In genomic region chr4:29805245-29805644, GRCh38 we compare ENCODE assay signal across 16 cellular contexts.
DNase-seq lines count a peak whose midpoint lies in the region; ATAC-seq and TF ChIP-seq lines count a peak whose summit lies in the region.
"Had no signal": no experiment of that assay in that cellular context is flagged by ENCODE, and none has a peak within 500 bp of the region (broad histone marks: within the 10 kb centered on the region; RNA-seq: fewer than 3 reads in every experiment).

No MANE protein-coding gene starts in this region.

- peak; percentile 49; the same call in 1 of the 2 replicates for TF ChIP-seq CTCF in Panc1 (IDR thresholded peaks at IDR 0.05)
- TF ChIP-seq CTCF in CD14-positive monocyte (IDR thresholded peaks at IDR 0.05): no peak
- no peak for TF ChIP-seq CTCF in foreskin fibroblast (IDR thresholded peaks at IDR 0.05; ENCODE audit: low read depth, low read length)

- in situ Hi-C loops in Panc1 (cut with HindIII; ENCODE audit: low pct_unique_long_range_greater_than_20kb, low sequenced_read_pairs) (no loop called here), G401 (cut with HindIII; ENCODE audit: low sequenced_read_pairs) (no loop called here)

- H3K4me1 Mint-ChIP-seq in CD14-positive monocyte: no peaks in the 10 kb centered on the region
- H3K4me1 Mint-ChIP-seq: activated T-helper 17 cell treated with anti-CD3 and anti-CD28 coated beads, Interleukin-2, amount 50 U/mL, for 72 hours had no signal

- intact Hi-C loops in Panc1 (cut with micrococcal nuclease; ENCODE audit: unreplicated experiment): no loop called here
- intact Hi-C loops in CD14-positive monocyte (cut with micrococcal nuclease): no loop called here

- H3K4me3 ChIP-seq in Panc1 (ENCODE audit: low read depth in 2 of 2, low read length in 2 of 2) (peak overlapping the region in 1 of 2 experiments; percentile 5; a peak in 2 of 4 replicates), foreskin fibroblast (ENCODE audit: low read depth in 1 of 2, low read length in 2 of 2) (no peak overlapping the region)
- H3K4me3 ChIP-seq: skin epidermis, uterus had no signal

- no peak for ATAC-seq in Panc1
- ATAC-seq: activated CD4-positive, CD25-positive, alpha-beta regulatory T cell treated with anti-CD3 and anti-CD28 coated beads, Interleukin-2, amount 50 U/mL, for 24 hours; activated T-helper 17 cell treated with anti-CD3 and anti-CD28 coated beads, Interleukin-2, amount 50 U/mL, for 72 hours; Right ventricle myocardium inferior had no signal

- no peak overlapping the region for H3K4me3 Mint-ChIP-seq in CD14-positive monocyte
- H3K4me3 Mint-ChIP-seq: activated T-helper 17 cell treated with anti-CD3 and anti-CD28 coated beads, Interleukin-2, amount 50 U/mL, for 72 hours had no signal

- H3K27me3 ChIP-seq in Panc1 (ENCODE audit: control insufficient read depth, insufficient read depth, low read length): no peaks in the 10 kb centered on the region
- H3K27me3 ChIP-seq: uterus had no signal

- no peaks in the 10 kb centered on the region for H3K4me1 ChIP-seq in Panc1 (ENCODE audit: control insufficient read depth, insufficient read depth, low read length)
- H3K4me1 ChIP-seq: uterus had no signal

- no peak for TF ChIP-seq EP300 in Ishikawa (IDR thresholded peaks at IDR 0.05; ENCODE audit: borderline replicate concordance)

- no peak overlapping the region for H3K27ac ChIP-seq in Panc1 (ENCODE audit: low read length)
- H3K27ac ChIP-seq: skin epidermis, uterus had no signal

- POLR2A ChIA-PET in Panc1 (lab: Charles Lee): no interaction called here

- peak overlapping the region in 1 of 7 donors; percentile 48 for H3K27ac Mint-ChIP-seq in CD14-positive monocyte
- H3K27ac Mint-ChIP-seq: activated T-helper 17 cell treated with anti-CD3 and anti-CD28 coated beads, Interleukin-2, amount 50 U/mL, for 72 hours had no signal

- no peaks in the 10 kb centered on the region for H3K9me3 ChIP-seq in Panc1 (ENCODE audit: control insufficient read depth, insufficient read depth, low read depth, low read length)
- H3K9me3 ChIP-seq: uterus had no signal

- TF ChIP-seq RAD21 in Ishikawa (IDR thresholded peaks at IDR 0.05; ENCODE audit: low read depth): peak; percentile 44

- H3K36me3 ChIP-seq in Panc1 (ENCODE audit: control insufficient read depth, insufficient read depth, low read length): no peaks in the 10 kb centered on the region
- H3K36me3 ChIP-seq: uterus had no signal

- DNase-seq in COR-L47 (lab: John Stamatoyannopoulos, UW): peak; percentile 30
- DNase-seq in Panc1 (ENCODE audit: low read depth, low spot score): no peak
- peak; percentile 9 for DNase-seq in iPS DF 4.7 (ENCODE audit: extremely low read depth, low spot score)
- no peak for DNase-seq in G401 (ENCODE audit: low spot score)
- DNase-seq in SHP77 treated with DMSO at 0.1 percent for 48 hours (lab: John Stamatoyannopoulos, UW): no peak
- no peak for DNase-seq in CD14-positive monocyte (ENCODE audit: low spot score)
- DNase-seq in foreskin fibroblast: no peak
- DNase-seq: erythroblast, islet precursor cell, NCI-H1105, uterus had no signal

- H3K36me3 Mint-ChIP-seq in CD14-positive monocyte: no peaks in the 10 kb centered on the region

- H3K9me3 Mint-ChIP-seq in CD14-positive monocyte: peaks cover 0 to 9% (median 3%) of the 10 kb centered on the region in 7 donors

- peaks cover 0 to 1% (median 0%) of the 10 kb centered on the region in 3 donors for H3K27me3 Mint-ChIP-seq in CD14-positive monocyte (ENCODE audit: low read depth in 3 of 3)
- H3K27me3 Mint-ChIP-seq: activated T-helper 17 cell treated with anti-CD3 and anti-CD28 coated beads, Interleukin-2, amount 50 U/mL, for 72 hours had no signal

- CTCF ChIA-PET in Panc1 (lab: Charles Lee): no interaction called here

- BruUV-seq in Panc1 (replicated peaks; lab: Mats Ljungman, UMichigan): no TSS peak

TF ChIP-seq in Ishikawa, 13 proteins besides CTCF, POLR2A, EP300 and RAD21:
- TF ChIP-seq NFIC (IDR thresholded peaks at IDR 0.05): no peak
- no peak for TF ChIP-seq YY1 (IDR thresholded peaks at IDR 0.05; ENCODE audit: low read depth)
- TF ChIP-seq, protein P1, sequence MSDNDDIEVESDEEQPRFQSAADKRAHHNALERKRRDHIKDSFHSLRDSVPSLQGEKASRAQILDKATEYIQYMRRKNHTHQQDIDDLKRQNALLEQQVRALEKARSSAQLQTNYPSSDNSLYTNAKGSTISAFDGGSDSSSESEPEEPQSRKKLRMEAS (IDR thresholded peaks at IDR 0.05): no peak
- no peak for TF ChIP-seq TCF12 (IDR thresholded peaks at IDR 0.05; ENCODE audit: low read depth)
- TF ChIP-seq CEBPB (IDR thresholded peaks at IDR 0.05): no peak
- no peak for TF ChIP-seq ZBTB7A (IDR thresholded peaks at IDR 0.05; ENCODE audit: low read depth)
- TF ChIP-seq TAF1 (IDR thresholded peaks at IDR 0.05; ENCODE audit: low read depth): no peak
- no peak for TF ChIP-seq USF1 (IDR thresholded peaks at IDR 0.05)
- TF ChIP-seq EGR1 (IDR thresholded peaks at IDR 0.05): no peak
- no peak for TF ChIP-seq CREB1 (IDR thresholded peaks at IDR 0.05; ENCODE audit: low read depth)

Comparison
In these comparisons a context has a peak if more than half of its experiments do, and no peak if none do; other contexts are left out.
1. DNase-seq: peak in COR-L47 (single experiment) and iPS DF 4.7 (single experiment); none in Panc1 (single experiment), G401 (single experiment), SHP77 treated with DMSO at 0.1 percent for 48 hours (single experiment), CD14-positive monocyte (single experiment) and foreskin fibroblast (0 of 2).